8 cellular contexts compared by ENCODE assay signal in the genomic region with DNA sequence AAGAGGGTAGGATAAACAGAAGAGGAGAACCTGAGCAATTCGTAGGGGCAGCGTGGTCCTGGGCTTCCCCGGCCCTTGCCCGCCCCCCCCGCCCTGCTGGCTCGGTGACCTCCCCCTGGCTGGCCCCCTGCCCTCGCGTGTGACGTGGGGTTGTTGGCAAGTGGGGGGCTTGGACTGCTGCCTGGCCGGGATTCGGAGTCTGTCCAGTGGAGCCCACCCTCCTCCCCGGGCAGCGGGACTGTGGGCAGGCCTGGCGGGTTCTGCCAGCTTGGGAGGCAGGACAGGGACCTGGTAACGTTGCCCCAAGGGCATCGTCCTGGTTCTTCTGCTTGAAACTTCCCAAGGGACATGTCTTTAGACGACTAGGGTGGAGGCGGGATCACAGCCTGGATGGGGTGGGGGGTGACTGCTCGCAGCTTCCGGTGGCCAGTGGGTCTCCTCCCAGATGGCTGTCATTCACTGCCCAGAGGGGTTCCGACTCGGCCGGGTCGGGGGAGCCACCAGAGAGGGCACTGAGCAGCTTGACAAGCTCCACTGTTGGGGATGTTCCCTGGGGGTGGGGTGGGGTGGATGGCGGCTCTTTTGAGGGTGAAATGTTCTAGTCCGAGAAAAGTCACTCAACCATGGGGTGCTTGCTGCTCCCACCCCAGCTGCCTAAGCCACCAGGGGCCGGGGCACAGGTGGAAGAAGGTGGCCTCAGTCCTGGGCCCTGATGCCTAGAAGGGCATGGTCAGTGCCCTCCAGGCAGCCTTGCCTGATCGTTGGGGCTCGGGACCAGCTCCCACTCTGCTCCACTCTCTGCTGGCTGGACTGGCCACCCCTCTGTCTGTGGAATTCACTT. TPM values are rescaled to one million over a fixed set of nuclear protein-coding genes. Genes with fewer than 3 reads are reported as not detected.
DNase-seq lines count a peak whose midpoint lies in the region; ATAC-seq and TF ChIP-seq lines count a peak whose summit lies in the region.

No MANE protein-coding gene starts in this region.

- no peaks in the 10 kb centered on the region for H3K4me1 Mint-ChIP-seq in activated T-helper 17 cell treated with anti-CD3 and anti-CD28 coated beads, Interleukin-2, amount 50 U/mL, for 72 hours

- H3K36me3 Mint-ChIP-seq in activated T-helper 17 cell treated with anti-CD3 and anti-CD28 coated beads, Interleukin-2, amount 50 U/mL, for 72 hours (ENCODE audit: low read depth) = no peaks in the 10 kb centered on the region

- DNase-seq in H7 (peak; percentile 86), right atrium auricular region (ENCODE audit: low spot score) (peak; percentile 59), NCI-H1436 treated with DMSO at 0.1 percent for 48 hours (lab: John Stamatoyannopoulos, UW) (no peak), amniotic stem cell (lab: John Stamatoyannopoulos, UW) (no peak), DMS153 treated with DMSO at 0.1 percent for 48 hours (lab: John Stamatoyannopoulos, UW; ENCODE audit: unreplicated experiment) (no peak)

- H3K4me1 ChIP-seq in right atrium auricular region = peaks cover 0 to 30% of the 10 kb centered on the region in 2 donors
- peaks cover 11% of the 10 kb centered on the region for H3K4me1 ChIP-seq in skeletal muscle satellite cell (ENCODE audit: control insufficient read depth, insufficient read depth, low read length)

- peak overlapping the region; percentile 57 for H3K4me3 ChIP-seq in H7 (ENCODE audit: insufficient read depth, low read depth, low read length)
- peak overlapping the region in 1 of 2 donors; percentile 65 for H3K4me3 ChIP-seq in right atrium auricular region
- peak overlapping the region; percentile 76 for H3K4me3 ChIP-seq in skeletal muscle satellite cell (ENCODE audit: low read length)

- peak overlapping the region; percentile 88 for H3K9ac ChIP-seq in skeletal muscle satellite cell (ENCODE audit: low read depth, low read length)

- H3K4me2 ChIP-seq in skeletal muscle satellite cell (ENCODE audit: low read length) = peak overlapping the region; percentile 94

- no peaks in the 10 kb centered on the region for H3K27me3 Mint-ChIP-seq in activated T-helper 17 cell treated with anti-CD3 and anti-CD28 coated beads, Interleukin-2, amount 50 U/mL, for 72 hours

- no peak for TF ChIP-seq CTCF in right atrium auricular region (IDR thresholded peaks at IDR 0.05)

- no peaks in the 10 kb centered on the region for H3K9me3 Mint-ChIP-seq in activated T-helper 17 cell treated with anti-CD3 and anti-CD28 coated beads, Interleukin-2, amount 50 U/mL, for 72 hours

- peaks cover 14% of the 10 kb centered on the region for H3K27me3 ChIP-seq in H7 (ENCODE audit: control insufficient read depth, insufficient read depth, low read length)
- no peaks in the 10 kb centered on the region for H3K27me3 ChIP-seq in right atrium auricular region
- H3K27me3 ChIP-seq in skeletal muscle satellite cell (ENCODE audit: control insufficient read depth, insufficient read depth, low read length) = no peaks in the 10 kb centered on the region

- ATAC-seq in activated T-helper 17 cell treated with anti-CD3 and anti-CD28 coated beads, Interleukin-2, amount 50 U/mL, for 72 hours (replicated peaks) = no peak
- no peak for ATAC-seq in GM21576 (IDR thresholded peaks at IDR 0.05; ENCODE audit: unreplicated experiment)

- H3K9me3 ChIP-seq in right atrium auricular region (no peaks in the 10 kb centered on the region), skeletal muscle satellite cell (replicated peaks; ENCODE audit: low read length) (no peaks in the 10 kb centered on the region)

- H3K27ac Mint-ChIP-seq in activated T-helper 17 cell treated with anti-CD3 and anti-CD28 coated beads, Interleukin-2, amount 50 U/mL, for 72 hours = peak overlapping the region; percentile 59

- H3K27ac ChIP-seq in right atrium auricular region = peak overlapping the region; percentile 68 to 75

- H3K4me3 Mint-ChIP-seq in activated T-helper 17 cell treated with anti-CD3 and anti-CD28 coated beads, Interleukin-2, amount 50 U/mL, for 72 hours = peak overlapping the region; percentile 44

- no peaks in the 10 kb centered on the region for H3K36me3 ChIP-seq in H7 (replicated peaks; ENCODE audit: control insufficient read depth, insufficient read depth, low read length)
- H3K36me3 ChIP-seq in right atrium auricular region = no peaks in the 10 kb centered on the region
- no peaks in the 10 kb centered on the region for H3K36me3 ChIP-seq in skeletal muscle satellite cell (ENCODE audit: insufficient read depth, low read length)

RNA-seq across cellular contexts. Expression of gene HS6ST1, which starts 4.2 kb away (rescaled TPM):
- 76.3 and 102 TPM in 2 replicates for total RNA-seq in H7 (2014; rRNA removed; shearing (Covaris generic))
- total RNA-seq in activated T-helper 17 cell treated with anti-CD3 and anti-CD28 coated beads, Interleukin-2, amount 50 U/mL, for 72 hours = 1 to 10 TPM; 3.8 to 7.8 TPM
- 10 to 100 TPM; 19.0 to 25.8 TPM for total RNA-seq in right atrium auricular region
- total RNA-seq in skeletal muscle satellite cell (2012; rRNA removed) = 12.4 and 20.3 TPM in 2 replicates

Comparison
In these comparisons a context has a peak if more than half of its experiments do, and no peak if none do; other contexts are left out.
1. DNase-seq: peak in H7 (single experiment) and right atrium auricular region (single experiment); none in NCI-H1436 treated with DMSO at 0.1 percent for 48 hours (single experiment), amniotic stem cell (single experiment) and DMS153 treated with DMSO at 0.1 percent for 48 hours (single experiment).